Comparison of ENCODE assay signal across 1 cellular context in the genomic region with DNA sequence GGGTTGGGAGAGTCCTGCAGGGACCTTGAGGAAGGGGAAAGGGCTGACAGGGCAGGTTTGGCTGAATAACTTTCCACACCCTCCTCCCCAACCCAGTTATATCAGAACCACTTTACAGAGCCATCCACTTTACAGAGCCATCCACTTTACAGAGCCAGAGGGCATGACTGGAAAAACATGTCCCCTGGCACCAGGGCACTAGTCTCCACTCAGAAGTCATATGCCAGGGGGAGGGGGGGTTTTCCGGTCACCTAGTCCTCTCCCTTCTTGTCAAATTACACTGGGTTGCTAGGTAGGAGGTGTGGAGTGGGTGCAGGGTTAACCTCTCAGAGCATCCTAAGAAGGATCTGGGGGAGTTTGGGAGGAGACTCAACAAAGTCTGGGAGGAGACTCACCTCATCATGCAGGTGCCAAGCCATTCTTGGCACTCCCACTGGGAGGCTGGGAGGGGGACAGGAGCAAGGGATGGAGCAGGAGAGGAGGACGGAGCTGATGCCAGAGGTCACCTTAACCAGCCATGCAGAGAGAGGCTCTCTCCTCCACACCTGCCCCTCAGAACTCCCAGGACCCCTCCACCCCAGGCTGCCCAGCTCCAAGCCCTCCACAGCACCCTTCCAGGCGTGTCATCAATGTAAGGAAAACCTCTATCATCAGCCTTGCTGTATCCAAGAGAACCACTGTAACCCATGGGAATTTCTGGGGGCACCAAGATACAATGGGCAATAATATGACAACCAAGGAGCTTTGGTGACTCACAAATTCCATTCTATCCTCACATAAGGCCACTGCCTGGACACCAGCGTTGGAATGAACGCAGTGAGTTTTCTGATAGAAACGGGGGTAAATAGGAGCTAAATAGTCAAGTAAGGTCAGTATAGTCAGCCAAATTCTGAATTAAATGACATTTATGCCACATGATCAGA.
TF ChIP-seq lines count a peak whose summit lies in the region.

No MANE protein-coding gene starts in this region.

TF ChIP-seq in IMR-90, 13 proteins besides CTCF, POLR2A, EP300 and RAD21:
- TF ChIP-seq SMC3 (IDR thresholded peaks at IDR 0.05; ENCODE audit: low read depth, low read length) (no peak), MAFK (IDR thresholded peaks at IDR 0.05; ENCODE audit: low read depth, low read length) (no peak), CEBPB (IDR thresholded peaks at IDR 0.05; ENCODE audit: low read depth, low read length) (no peak), RCOR1 (IDR thresholded peaks at IDR 0.05; ENCODE audit: insufficient replicate concordance, low read length) (no peak), FOS (IDR thresholded peaks at IDR 0.05; ENCODE audit: low read depth, low read length) (no peak), MAZ (IDR thresholded peaks at IDR 0.05; ENCODE audit: borderline replicate concordance, low read depth, low read length) (no peak), BHLHE40 (IDR thresholded peaks at IDR 0.05; ENCODE audit: low read depth, low read length) (no peak), CHD1 (IDR thresholded peaks at IDR 0.05; ENCODE audit: low read depth, low read length) (no peak), NFE2L2 (IDR thresholded peaks at IDR 0.05; ENCODE audit: low read depth, low read length) (no peak), MXI1 (IDR thresholded peaks at IDR 0.05; ENCODE audit: borderline replicate concordance, low read depth, low read length) (no peak), RFX5 (IDR thresholded peaks at IDR 0.05; ENCODE audit: low read depth, low read length) (no peak)
- TF ChIP-seq, protein P1, sequence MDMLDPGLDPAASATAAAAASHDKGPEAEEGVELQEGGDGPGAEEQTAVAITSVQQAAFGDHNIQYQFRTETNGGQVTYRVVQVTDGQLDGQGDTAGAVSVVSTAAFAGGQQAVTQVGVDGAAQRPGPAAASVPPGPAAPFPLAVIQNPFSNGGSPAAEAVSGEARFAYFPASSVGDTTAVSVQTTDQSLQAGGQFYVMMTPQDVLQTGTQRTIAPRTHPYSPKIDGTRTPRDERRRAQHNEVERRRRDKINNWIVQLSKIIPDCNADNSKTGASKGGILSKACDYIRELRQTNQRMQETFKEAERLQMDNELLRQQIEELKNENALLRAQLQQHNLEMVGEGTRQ (IDR thresholded peaks at IDR 0.05; ENCODE audit: low read depth, low read length): no peak
- TF ChIP-seq, protein P2, sequence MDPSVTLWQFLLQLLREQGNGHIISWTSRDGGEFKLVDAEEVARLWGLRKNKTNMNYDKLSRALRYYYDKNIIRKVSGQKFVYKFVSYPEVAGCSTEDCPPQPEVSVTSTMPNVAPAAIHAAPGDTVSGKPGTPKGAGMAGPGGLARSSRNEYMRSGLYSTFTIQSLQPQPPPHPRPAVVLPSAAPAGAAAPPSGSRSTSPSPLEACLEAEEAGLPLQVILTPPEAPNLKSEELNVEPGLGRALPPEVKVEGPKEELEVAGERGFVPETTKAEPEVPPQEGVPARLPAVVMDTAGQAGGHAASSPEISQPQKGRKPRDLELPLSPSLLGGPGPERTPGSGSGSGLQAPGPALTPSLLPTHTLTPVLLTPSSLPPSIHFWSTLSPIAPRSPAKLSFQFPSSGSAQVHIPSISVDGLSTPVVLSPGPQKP (IDR thresholded peaks at IDR 0.05; ENCODE audit: borderline replicate concordance, low read depth, low read length): no peak
